8 cellular contexts compared by ENCODE assay signal in the genomic region with DNA sequence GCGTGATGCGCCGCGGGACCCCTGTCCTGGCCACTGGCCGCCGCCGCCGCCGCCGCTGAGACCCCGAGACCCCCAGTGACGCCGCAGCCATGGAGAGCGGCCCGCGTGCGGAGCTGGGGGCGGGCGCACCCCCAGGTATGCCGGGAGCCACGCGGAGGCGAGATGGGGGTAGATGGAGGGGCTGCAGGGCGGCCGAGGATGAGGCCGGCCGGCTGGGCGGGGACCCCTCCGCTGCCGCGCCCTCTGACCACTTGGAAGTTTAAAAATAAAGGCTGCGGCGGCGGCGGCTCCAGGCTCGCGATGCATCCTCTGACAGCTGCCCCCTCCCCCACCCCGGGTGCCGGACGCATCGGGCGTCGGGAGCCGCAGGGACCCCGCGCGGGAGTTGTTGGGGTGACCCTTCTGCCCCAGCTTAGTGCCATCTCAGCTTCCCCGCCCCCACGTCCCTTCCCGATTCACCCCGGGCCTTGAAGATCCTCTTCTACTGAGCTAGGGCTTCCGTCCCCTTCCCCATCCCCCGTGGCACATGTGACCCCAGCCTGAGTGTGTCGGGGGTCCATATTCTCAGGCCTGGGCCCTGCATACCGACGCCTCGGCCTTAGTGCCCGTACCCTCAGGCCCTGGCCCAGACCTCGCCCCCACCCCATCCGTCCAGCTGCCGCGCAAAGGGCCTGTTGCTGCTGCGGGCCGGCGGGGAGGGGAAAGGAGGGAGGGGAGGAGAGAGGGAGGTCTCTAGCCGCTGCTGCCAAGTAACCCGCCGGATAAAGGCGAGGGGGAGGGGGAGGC. TPM values are rescaled to one million over a fixed set of nuclear protein-coding genes. Genes with fewer than 3 reads are reported as not detected.
DNase-seq lines count a peak whose midpoint lies in the region; ATAC-seq and TF ChIP-seq lines count a peak whose summit lies in the region.

No MANE protein-coding gene starts in this region.

- DNase-seq in Daoy (ENCODE audit: low read depth) (peak; percentile 77), NCI-H748 (lab: John Stamatoyannopoulos, UW; ENCODE audit: unreplicated experiment) (peak; percentile 69), epithelial cell of proximal tubule (ENCODE audit: low read depth) (no peak), mucosa of gallbladder (ENCODE audit: low spot score) (peak; percentile 56), superior temporal gyrus (ENCODE audit: extremely low spot score) (peak; percentile 70), GM19240 (ENCODE audit: insufficient read length, low spot score) (no peak)
- DNase-seq in activated CD8-positive, alpha-beta memory T cell treated with anti-CD3 and anti-CD28 coated beads, Interleukin-2, amount 50 U/mL, for 48 hours: peak; percentile 78

- H3K4me3 ChIP-seq in epithelial cell of proximal tubule (ENCODE audit: low read depth, low read length): peak overlapping the region; percentile 85

- no peak for TF ChIP-seq CTCF in epithelial cell of proximal tubule (conservative IDR thresholded peaks at IDR 0.05; ENCODE audit: low read depth, low read length)

- peak; percentile 24 for ATAC-seq in HG02759 (IDR thresholded peaks at IDR 0.05; ENCODE audit: unreplicated experiment)

RNA-seq across cellular contexts. Expression of a gene that starts 0.6 kb away (rescaled TPM):
- total RNA-seq in Daoy (2014; rRNA removed; shearing (Covaris generic)): 183 and 236 TPM in 2 replicates
- total RNA-seq in epithelial cell of proximal tubule (262 and 280 TPM in 2 replicates), mucosa of gallbladder (123 TPM)

RNA-seq across cellular contexts. Expression of a gene that starts 7.2 kb away (rescaled TPM):
- 129 and 141 TPM in 2 replicates for total RNA-seq in Daoy (2014; rRNA removed; shearing (Covaris generic))
- total RNA-seq in epithelial cell of proximal tubule (95.9 and 136 TPM in 2 replicates), mucosa of gallbladder (57.7 TPM)

RNA-seq across cellular contexts. Expression of a gene that starts 31.5 kb away (rescaled TPM):
- total RNA-seq in Daoy (2014; rRNA removed; shearing (Covaris generic)): 2.2 and 3.7 TPM in 2 replicates
- 0.06 and 0.65 TPM in 2 replicates for total RNA-seq in epithelial cell of proximal tubule
- 10.8 TPM for total RNA-seq in mucosa of gallbladder

Comparison
In these comparisons a context has a peak if more than half of its experiments do, and no peak if none do; other contexts are left out.
1. DNase-seq: peak in Daoy (single experiment), NCI-H748 (single experiment), activated CD8-positive, alpha-beta memory T cell treated with anti-CD3 and anti-CD28 coated beads, Interleukin-2, amount 50 U/mL, for 48 hours (single experiment), mucosa of gallbladder (single experiment) and superior temporal gyrus (single experiment); none in epithelial cell of proximal tubule (single experiment) and GM19240 (single experiment).